1 cellular context compared by ENCODE assay signal in genomic region chr2:172554352-172555271, GRCh38.
TF ChIP-seq lines count a peak whose summit lies in the region.

No MANE protein-coding gene starts in this region.

TF ChIP-seq in HepG2, 621 proteins besides CTCF, POLR2A, EP300 and RAD21 (continued from another document):
- TF ChIP-seq ZNF275 (CRISPR knock-in tag; IDR thresholded peaks at IDR 0.05; ENCODE audit: borderline replicate concordance): peak; percentile 5; the same call in 1 of the 2 replicates
- TF ChIP-seq THAP8 (CRISPR knock-in tag; IDR thresholded peaks at IDR 0.05; ENCODE audit: borderline replicate concordance): 0 out of 2 replicates have a peak, but pooled peaks have one; percentile 46
- TF ChIP-seq, protein P1, sequence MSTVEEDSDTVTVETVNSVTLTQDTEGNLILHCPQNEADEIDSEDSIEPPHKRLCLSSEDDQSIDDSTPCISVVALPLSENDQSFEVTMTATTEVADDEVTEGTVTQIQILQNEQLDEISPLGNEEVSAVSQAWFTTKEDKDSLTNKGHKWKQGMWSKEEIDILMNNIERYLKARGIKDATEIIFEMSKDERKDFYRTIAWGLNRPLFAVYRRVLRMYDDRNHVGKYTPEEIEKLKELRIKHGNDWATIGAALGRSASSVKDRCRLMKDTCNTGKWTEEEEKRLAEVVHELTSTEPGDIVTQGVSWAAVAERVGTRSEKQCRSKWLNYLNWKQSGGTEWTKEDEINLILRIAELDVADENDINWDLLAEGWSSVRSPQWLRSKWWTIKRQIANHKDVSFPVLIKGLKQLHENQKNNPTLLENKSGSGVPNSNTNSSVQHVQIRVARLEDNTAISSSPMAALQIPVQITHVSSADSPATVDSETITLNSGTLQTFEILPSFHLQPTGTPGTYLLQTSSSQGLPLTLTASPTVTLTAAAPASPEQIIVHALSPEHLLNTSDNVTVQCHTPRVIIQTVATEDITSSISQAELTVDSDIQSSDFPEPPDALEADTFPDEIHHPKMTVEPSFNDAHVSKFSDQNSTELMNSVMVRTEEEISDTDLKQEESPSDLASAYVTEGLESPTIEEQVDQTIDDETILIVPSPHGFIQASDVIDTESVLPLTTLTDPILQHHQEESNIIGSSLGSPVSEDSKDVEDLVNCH (CRISPR knock-in tag; IDR thresholded peaks at IDR 0.05): no peak
- TF ChIP-seq, protein P2, sequence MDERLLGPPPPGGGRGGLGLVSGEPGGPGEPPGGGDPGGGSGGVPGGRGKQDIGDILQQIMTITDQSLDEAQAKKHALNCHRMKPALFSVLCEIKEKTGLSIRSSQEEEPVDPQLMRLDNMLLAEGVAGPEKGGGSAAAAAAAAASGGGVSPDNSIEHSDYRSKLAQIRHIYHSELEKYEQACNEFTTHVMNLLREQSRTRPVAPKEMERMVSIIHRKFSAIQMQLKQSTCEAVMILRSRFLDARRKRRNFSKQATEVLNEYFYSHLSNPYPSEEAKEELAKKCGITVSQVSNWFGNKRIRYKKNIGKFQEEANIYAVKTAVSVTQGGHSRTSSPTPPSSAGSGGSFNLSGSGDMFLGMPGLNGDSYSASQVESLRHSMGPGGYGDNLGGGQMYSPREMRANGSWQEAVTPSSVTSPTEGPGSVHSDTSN (CRISPR knock-in tag; IDR thresholded peaks at IDR 0.05): 0 out of 2 replicates have a peak, but pooled peaks have one; percentile 12
- TF ChIP-seq, protein P3, sequence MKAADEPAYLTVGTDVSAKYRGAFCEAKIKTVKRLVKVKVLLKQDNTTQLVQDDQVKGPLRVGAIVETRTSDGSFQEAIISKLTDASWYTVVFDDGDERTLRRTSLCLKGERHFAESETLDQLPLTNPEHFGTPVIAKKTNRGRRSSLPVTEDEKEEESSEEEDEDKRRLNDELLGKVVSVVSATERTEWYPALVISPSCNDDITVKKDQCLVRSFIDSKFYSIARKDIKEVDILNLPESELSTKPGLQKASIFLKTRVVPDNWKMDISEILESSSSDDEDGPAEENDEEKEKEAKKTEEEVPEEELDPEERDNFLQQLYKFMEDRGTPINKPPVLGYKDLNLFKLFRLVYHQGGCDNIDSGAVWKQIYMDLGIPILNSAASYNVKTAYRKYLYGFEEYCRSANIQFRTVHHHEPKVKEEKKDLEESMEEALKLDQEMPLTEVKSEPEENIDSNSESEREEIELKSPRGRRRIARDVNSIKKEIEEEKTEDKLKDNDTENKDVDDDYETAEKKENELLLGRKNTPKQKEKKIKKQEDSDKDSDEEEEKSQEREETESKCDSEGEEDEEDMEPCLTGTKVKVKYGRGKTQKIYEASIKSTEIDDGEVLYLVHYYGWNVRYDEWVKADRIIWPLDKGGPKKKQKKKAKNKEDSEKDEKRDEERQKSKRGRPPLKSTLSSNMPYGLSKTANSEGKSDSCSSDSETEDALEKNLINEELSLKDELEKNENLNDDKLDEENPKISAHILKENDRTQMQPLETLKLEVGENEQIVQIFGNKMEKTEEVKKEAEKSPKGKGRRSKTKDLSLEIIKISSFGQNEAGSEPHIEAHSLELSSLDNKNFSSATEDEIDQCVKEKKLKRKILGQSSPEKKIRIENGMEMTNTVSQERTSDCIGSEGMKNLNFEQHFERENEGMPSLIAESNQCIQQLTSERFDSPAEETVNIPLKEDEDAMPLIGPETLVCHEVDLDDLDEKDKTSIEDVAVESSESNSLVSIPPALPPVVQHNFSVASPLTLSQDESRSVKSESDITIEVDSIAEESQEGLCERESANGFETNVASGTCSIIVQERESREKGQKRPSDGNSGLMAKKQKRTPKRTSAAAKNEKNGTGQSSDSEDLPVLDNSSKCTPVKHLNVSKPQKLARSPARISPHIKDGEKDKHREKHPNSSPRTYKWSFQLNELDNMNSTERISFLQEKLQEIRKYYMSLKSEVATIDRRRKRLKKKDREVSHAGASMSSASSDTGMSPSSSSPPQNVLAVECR (CRISPR knock-in tag; IDR thresholded peaks at IDR 0.05; ENCODE audit: borderline replicate concordance): no peak
- TF ChIP-seq ZNF670 (CRISPR knock-in tag; IDR thresholded peaks at IDR 0.05; ENCODE audit: borderline replicate concordance): peak; percentile 9; the same call in 1 of the 2 replicates
- TF ChIP-seq, protein P4, sequence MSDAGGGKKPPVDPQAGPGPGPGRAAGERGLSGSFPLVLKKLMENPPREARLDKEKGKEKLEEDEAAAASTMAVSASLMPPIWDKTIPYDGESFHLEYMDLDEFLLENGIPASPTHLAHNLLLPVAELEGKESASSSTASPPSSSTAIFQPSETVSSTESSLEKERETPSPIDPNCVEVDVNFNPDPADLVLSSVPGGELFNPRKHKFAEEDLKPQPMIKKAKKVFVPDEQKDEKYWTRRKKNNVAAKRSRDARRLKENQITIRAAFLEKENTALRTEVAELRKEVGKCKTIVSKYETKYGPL (CRISPR knock-in tag; IDR thresholded peaks at IDR 0.05): 0 out of 2 replicates have a peak, but pooled peaks have one; percentile 37
- TF ChIP-seq MLX (CRISPR knock-in tag; IDR thresholded peaks at IDR 0.05): 0 out of 2 replicates have a peak, but pooled peaks have one; percentile 24
- TF ChIP-seq SP2 (CRISPR knock-in tag; IDR thresholded peaks at IDR 0.05): no peak
- no peak for TF ChIP-seq RAD51 (IDR thresholded peaks at IDR 0.05; ENCODE audit: borderline replicate concordance)
- TF ChIP-seq ZNF280D (CRISPR knock-in tag; IDR thresholded peaks at IDR 0.05): 0 out of 2 replicates have a peak, but pooled peaks have one; percentile 3
- 0 out of 2 replicates have a peak, but pooled peaks have one; percentile 8 for TF ChIP-seq TBP (CRISPR knock-in tag; IDR thresholded peaks at IDR 0.05)
